ENCODE assay signal across 12 cellular contexts in genomic region chr13:20425819-20426219, GRCh38.
DNase-seq lines count a peak whose midpoint lies in the region; ATAC-seq, FAIRE-seq and TF ChIP-seq lines count a peak whose summit lies in the region.
"Had no signal": no experiment of that assay in that cellular context is flagged by ENCODE, and none has a peak within 500 bp of the region (broad histone marks: within the 10 kb centered on the region; RNA-seq: fewer than 3 reads in every experiment).

No MANE protein-coding gene starts in this region.

- H3K9me3 ChIP-seq in neural cell (ENCODE audit: low read length) (no peaks in the 10 kb centered on the region), HepG2 (ENCODE audit: low read length) (no peaks in the 10 kb centered on the region)
- H3K9me3 ChIP-seq: uterus had no signal

- H3K27ac ChIP-seq in neural cell (ENCODE audit: low read length) (peak overlapping the region; percentile 60), HepG2 (ENCODE audit: extremely low read length, insufficient read depth, low read length) (no peak overlapping the region)

- no TSS peak for BruUV-seq in HepG2 (replicated peaks; lab: Mats Ljungman, UMichigan)

- TF ChIP-seq EP300 in neural cell (conservative IDR thresholded peaks at IDR 0.05; ENCODE audit: poor library complexity, severe bottlenecking): no peak
- TF ChIP-seq EP300 in HepG2 (IDR thresholded peaks at IDR 0.05; ENCODE audit: low read depth in 2 of 2, low read length in 2 of 2): no peak
- no peak for TF ChIP-seq EP300 in HepG2 (CRISPR knock-in tag; IDR thresholded peaks at IDR 0.05; ENCODE audit: borderline replicate concordance)

- POLR2A ChIA-PET in HepG2 (lab: Yijun Ruan, JAX): no interaction called here

- no peak overlapping the region for H3K4me2 ChIP-seq in neural cell (ENCODE audit: low read length)
- H3K4me2 ChIP-seq in HepG2 (ENCODE audit: low read depth, low read length): no peak overlapping the region

- in situ Hi-C loops in HepG2 (cut with HindIII; ENCODE audit: extremely low pct_ligation_motif_present, low pct_unique_long_range_greater_than_20kb): no loop called here

- DNase-seq in NCI-H526 (lab: John Stamatoyannopoulos, UW): peak; percentile 95 to 97
- no peak for DNase-seq in inferior parietal cortex (ENCODE audit: extremely low spot score)
- DNase-seq in HepG2 (ENCODE audit: low spot score): no peak
- no peak for DNase-seq in OCI-M1 (lab: John Stamatoyannopoulos, UW)
- DNase-seq: activated naive CD4-positive, alpha-beta T cell treated with anti-CD3 and anti-CD28 coated beads, Interleukin-2, amount 10 ng/mL, durations not matched to agents 7 days and 5 days; erythroblast; NCI-H2171 treated with DMSO at 0.1 percent for 48 hours; stimulated activated CD4-positive, alpha-beta T cell treated with anti-CD3 and anti-CD28 coated beads, Interleukin-2, amount 100 ng/mL, for 48 hours; uterus had no signal

- intact Hi-C loops in HepG2 (cut with micrococcal nuclease; ENCODE audit: unreplicated experiment): no loop called here

- H3K36me3 ChIP-seq in neural cell (ENCODE audit: insufficient read depth, low read length) (no peaks in the 10 kb centered on the region), HepG2 (replicated peaks in 1 of 2; ENCODE audit: control insufficient read depth in 1 of 2, insufficient read depth in 2 of 2, low read length in 2 of 2) (peaks cover 0 to 20% of the 10 kb centered on the region in 2 experiments; a peak in 4 of 5 replicates)
- H3K36me3 ChIP-seq: uterus had no signal

- no peaks in the 10 kb centered on the region for H3F3A ChIP-seq in neural cell (ENCODE audit: insufficient read depth, low read length, poor library complexity, severe bottlenecking)

- peak; percentile 59 for ATAC-seq in GM19025 (IDR thresholded peaks at IDR 0.05; ENCODE audit: low read depth, unreplicated experiment)
- peak; percentile 72 for ATAC-seq in HG02571 (IDR thresholded peaks at IDR 0.05; ENCODE audit: unreplicated experiment)
- no peak for ATAC-seq in HepG2

- H3K27me3 ChIP-seq in neural cell (ENCODE audit: insufficient read depth, low read depth, low read length) (no peaks in the 10 kb centered on the region), HepG2 (ENCODE audit: control insufficient read depth in 1 of 2, insufficient read depth in 2 of 2, low read length in 2 of 2) (no peaks in the 10 kb centered on the region)
- H3K27me3 ChIP-seq: uterus had no signal

- 96% methylated on average over 6 of the region's 7 CpGs for WGBS in HepG2 (ENCODE audit: low lambda C conversion rate)

- H4K20me1 ChIP-seq in neural cell (ENCODE audit: insufficient read depth): no peaks in the 10 kb centered on the region
- no peaks in the 10 kb centered on the region for H4K20me1 ChIP-seq in HepG2 (ENCODE audit: insufficient read depth, low read length)

- no peaks in the 10 kb centered on the region for H3K4me1 ChIP-seq in HepG2 (ENCODE audit: insufficient read depth, low read length)
- H3K4me1 ChIP-seq: uterus had no signal

- CTCF ChIA-PET in HepG2 (lab: Yijun Ruan, JAX; ENCODE audit: low intra/inter-chr PET ratio, low total read pairs): no interaction called here

- no peaks in the 10 kb centered on the region for H3K79me2 ChIP-seq in neural cell (replicated peaks; ENCODE audit: insufficient read depth, low read length)
- H3K79me2 ChIP-seq in HepG2 (ENCODE audit: insufficient read depth, low read length): no peaks in the 10 kb centered on the region

- TF ChIP-seq RAD21 in neural cell (conservative IDR thresholded peaks at IDR 0.05): no peak
- TF ChIP-seq RAD21 in HepG2 (CRISPR knock-in tag; IDR thresholded peaks at IDR 0.05): no peak

- no peak for TF ChIP-seq CTCF in neural cell (IDR thresholded peaks at IDR 0.05; ENCODE audit: poor library complexity, severe bottlenecking)
- TF ChIP-seq CTCF in HepG2 (CRISPR knock-in tag; IDR thresholded peaks at IDR 0.05): no peak

- no peaks in the 10 kb centered on the region for H3K9me2 ChIP-seq in neural cell (ENCODE audit: insufficient read depth, low read length)

- H3K4me3 ChIP-seq in neural cell (ENCODE audit: low read length) (no peak overlapping the region), HepG2 (replicated peaks in 1 of 3; ENCODE audit: insufficient read depth in 1 of 3, low read depth in 2 of 3, low read length in 3 of 3) (no peak overlapping the region)
- H3K4me3 ChIP-seq: uterus had no signal

- H2AFZ ChIP-seq in neural cell (ENCODE audit: low read depth, low read length) (peak overlapping the region; percentile 49), HepG2 (ENCODE audit: low read length) (no peak overlapping the region)

- FAIRE-seq in HepG2 (lab: Jason Lieb, UNC): no peak

- no peak for TF ChIP-seq POLR2A in HepG2 (IDR thresholded peaks at IDR 0.05; ENCODE audit: insufficient read depth in 1 of 2, low read depth in 2 of 2, low read length in 2 of 2)

- H3K9ac ChIP-seq in neural cell (ENCODE audit: low read length) (peak overlapping the region; percentile 39), HepG2 (ENCODE audit: insufficient read depth, low read depth, low read length) (no peak overlapping the region)

TF ChIP-seq in neural cell, 6 proteins besides CTCF, POLR2A, EP300 and RAD21:
- TF ChIP-seq REST (IDR thresholded peaks at IDR 0.05; ENCODE audit: borderline replicate concordance) (no peak), TAF1 (IDR thresholded peaks at IDR 0.05; ENCODE audit: low read depth) (no peak), EZH2 (IDR thresholded peaks at IDR 0.05; ENCODE audit: borderline replicate concordance, insufficient read depth, low read length, poor library complexity, severe bottlenecking) (no peak), MXI1 (conservative IDR thresholded peaks at IDR 0.05; ENCODE audit: poor library complexity, severe bottlenecking) (no peak), SMC3 (conservative IDR thresholded peaks at IDR 0.05; ENCODE audit: poor library complexity) (no peak), POLR2AphosphoS5 (IDR thresholded peaks at IDR 0.05) (no peak)

TF ChIP-seq in HepG2, 621 proteins besides CTCF, POLR2A, EP300 and RAD21 (continues in another document):
- no peak for TF ChIP-seq ZBTB7B (CRISPR knock-in tag; IDR thresholded peaks at IDR 0.05)
- no peak for TF ChIP-seq PATZ1 (CRISPR knock-in tag; IDR thresholded peaks at IDR 0.05)

Comparison
In these comparisons a context has a peak if more than half of its experiments do, and no peak if none do; other contexts are left out.
1. DNase-seq: peak in NCI-H526 (2 of 2); none in inferior parietal cortex (single experiment), HepG2 (single experiment) and OCI-M1 (single experiment).